ENCODE assay signal across 1 cellular context in genomic region chr9:38035873-38036272, GRCh38.
TF ChIP-seq lines count a peak whose summit lies in the region.

No MANE protein-coding gene starts in this region.

TF ChIP-seq in HepG2, 621 proteins besides CTCF, POLR2A, EP300 and RAD21 (continues in another document):
- TF ChIP-seq SP2 (CRISPR knock-in tag; IDR thresholded peaks at IDR 0.05) (no peak), NR2F2 (IDR thresholded peaks at IDR 0.05; ENCODE audit: borderline replicate concordance, low read depth) (no peak), SPEN (CRISPR knock-in tag; IDR thresholded peaks at IDR 0.05; ENCODE audit: low read depth) (no peak), ZBTB49 (CRISPR knock-in tag; IDR thresholded peaks at IDR 0.05; ENCODE audit: borderline replicate concordance) (no peak), ZNF552 (CRISPR knock-in tag; IDR thresholded peaks at IDR 0.05; ENCODE audit: borderline replicate concordance) (no peak), ZBTB38 (CRISPR knock-in tag; IDR thresholded peaks at IDR 0.05) (peak; percentile 36; the same call in 1 of the 2 replicates), ZNF225 (CRISPR knock-in tag; IDR thresholded peaks at IDR 0.05) (no peak), CC2D1A (CRISPR knock-in tag; IDR thresholded peaks at IDR 0.05) (no peak), TIGD3 (CRISPR knock-in tag; IDR thresholded peaks at IDR 0.05; ENCODE audit: borderline replicate concordance) (no peak), ZBED4 (CRISPR knock-in tag; IDR thresholded peaks at IDR 0.05; ENCODE audit: borderline replicate concordance) (no peak), ZNF282 (IDR thresholded peaks at IDR 0.05; ENCODE audit: partially characterized antibody) (no peak), ATAD3A (CRISPR knock-in tag; IDR thresholded peaks at IDR 0.05) (no peak), ZNF639 (CRISPR knock-in tag; conservative IDR thresholded peaks at IDR 0.05) (no peak), ZFP1 (CRISPR knock-in tag; IDR thresholded peaks at IDR 0.05) (no peak), ZNF207 (IDR thresholded peaks at IDR 0.05; ENCODE audit: borderline replicate concordance) (no peak), ZNF839 (CRISPR knock-in tag; IDR thresholded peaks at IDR 0.05; ENCODE audit: borderline replicate concordance) (no peak), ATF7 (IDR thresholded peaks at IDR 0.05) (no peak), ATF7 (CRISPR knock-in tag; IDR thresholded peaks at IDR 0.05) (no peak), ZNF431 (CRISPR knock-in tag; IDR thresholded peaks at IDR 0.05; ENCODE audit: borderline replicate concordance, low read depth) (no peak), RBM22 (optimal IDR thresholded peaks at IDR 0.05; ENCODE audit: low read length) (peak; percentile 99), FIP1L1 (IDR thresholded peaks at IDR 0.05; ENCODE audit: borderline replicate concordance, insufficient read depth, low read depth, low read length) (no peak), ZSCAN12 (CRISPR knock-in tag; IDR thresholded peaks at IDR 0.05) (no peak), KDM4B (CRISPR knock-in tag; IDR thresholded peaks at IDR 0.05) (no peak), ZNF17 (CRISPR knock-in tag; IDR thresholded peaks at IDR 0.05) (no peak), HNRNPK (IDR thresholded peaks at IDR 0.05; ENCODE audit: low read depth, low read length, poor library complexity, severe bottlenecking) (no peak), JUNB (CRISPR knock-in tag; IDR thresholded peaks at IDR 0.05; ENCODE audit: borderline replicate concordance) (peak; percentile 46; the same call in 1 of the 2 replicates), PRMT3 (CRISPR knock-in tag; IDR thresholded peaks at IDR 0.05; ENCODE audit: borderline replicate concordance, low read depth) (no peak), MTERF4 (CRISPR knock-in tag; IDR thresholded peaks at IDR 0.05) (no peak), ZNF274 (CRISPR knock-in tag; IDR thresholded peaks at IDR 0.05) (no peak), ZSCAN31 (CRISPR knock-in tag; IDR thresholded peaks at IDR 0.05; ENCODE audit: low read depth) (no peak), ZBTB25 (CRISPR knock-in tag; IDR thresholded peaks at IDR 0.05) (no peak), ZNF512 (CRISPR knock-in tag; IDR thresholded peaks at IDR 0.05) (no peak), NFRKB (IDR thresholded peaks at IDR 0.05) (no peak), ZNF574 (CRISPR knock-in tag; IDR thresholded peaks at IDR 0.05) (no peak), MTA1 (CRISPR knock-in tag; IDR thresholded peaks at IDR 0.05; ENCODE audit: borderline replicate concordance) (no peak), SRSF4 (IDR thresholded peaks at IDR 0.05; ENCODE audit: low read depth, low read length, poor library complexity, severe bottlenecking) (no peak), LBX2 (CRISPR knock-in tag; IDR thresholded peaks at IDR 0.05; ENCODE audit: borderline replicate concordance) (no peak), DZIP1 (CRISPR knock-in tag; IDR thresholded peaks at IDR 0.05) (no peak), GATAD2A (CRISPR knock-in tag; IDR thresholded peaks at IDR 0.05) (peak; percentile 24; the same call in 1 of the 2 replicates), FOXA3 (CRISPR knock-in tag; IDR thresholded peaks at IDR 0.05) (0 out of 2 replicates have a peak, but pooled peaks have one; percentile 14), YY1 (IDR thresholded peaks at IDR 0.05; ENCODE audit: insufficient read depth, insufficient replicate concordance, low read depth, low read length) (no peak), FOSL1 (CRISPR knock-in tag; IDR thresholded peaks at IDR 0.05; ENCODE audit: borderline replicate concordance) (peak; percentile 69), ESRRA (CRISPR knock-in tag; IDR thresholded peaks at IDR 0.05; ENCODE audit: low read depth) (0 out of 2 replicates have a peak, but pooled peaks have one; percentile 15)
